Comparison of ENCODE assay signal across 36 cellular contexts in genomic region chr2:66853-67252, GRCh38.
"Had no signal": no experiment of that assay in that cellular context is flagged by ENCODE, and none has a peak within 500 bp of the region (broad histone marks: within the 10 kb centered on the region; RNA-seq: fewer than 3 reads in every experiment).

No MANE protein-coding gene starts in this region.

- H3K4me3 ChIP-seq: ascending aorta, cardiac muscle cell had no signal

- FAIRE-seq: TTC549 had no signal

- H3K27me3 Mint-ChIP-seq: activated B cell treated with CpG ODN at 0.5 μM for 24 hours; activated naive CD8-positive, alpha-beta T cell had no signal

- ATAC-seq: activated CD8-positive, alpha-beta memory T cell treated with anti-CD3 and anti-CD28 coated beads, Interleukin-2, amount 10 ng/mL, durations not matched to agents 7 days and 5 days; activated CD8-positive, alpha-beta T cell treated with anti-CD3 and anti-CD28 coated beads, Interleukin-2, amount 10 ng/mL, durations not matched to agents 7 days and 5 days; activated naive CD8-positive, alpha-beta T cell treated with anti-CD3 and anti-CD28 coated beads, Interleukin-2, amount 50 U/mL, for 24 hours had no signal

- H3K9me3 ChIP-seq: ascending aorta had no signal

- H3K36me3 ChIP-seq: ascending aorta, cardiac muscle cell had no signal

- H3K4me1 ChIP-seq: ascending aorta had no signal

- H3K4me1 Mint-ChIP-seq: activated B cell treated with CpG ODN at 0.5 μM for 24 hours; activated CD4-positive, alpha-beta memory T cell treated with anti-CD3 and anti-CD28 coated beads, Interleukin-2, amount 10 ng/mL, durations not matched to agents 7 days and 5 days; activated CD4-positive, alpha-beta T cell treated with anti-CD3 and anti-CD28 coated beads, Interleukin-2, amount 10 ng/mL, durations not matched to agents 7 days and 5 days; activated CD8-positive, alpha-beta memory T cell treated with anti-CD3 and anti-CD28 coated beads, Interleukin-2, amount 10 ng/mL, durations not matched to agents 7 days and 5 days; activated naive CD4-positive, alpha-beta T cell treated with anti-CD3 and anti-CD28 coated beads, Interleukin-2, amount 10 ng/mL, durations not matched to agents 7 days and 5 days; activated naive CD4-positive, alpha-beta T cell treated with anti-CD3 and anti-CD28 coated beads, Interleukin-2, amount 50 U/mL, for 24 hours; activated naive CD8-positive, alpha-beta T cell treated with anti-CD3 and anti-CD28 coated beads, Interleukin-2, amount 10 ng/mL, durations not matched to agents 7 days and 5 days; activated naive CD8-positive, alpha-beta T cell treated with anti-CD3 and anti-CD28 coated beads, Interleukin-2, amount 50 U/mL, for 24 hours; central memory CD8-positive, alpha-beta T cell had no signal

- H3K36me3 Mint-ChIP-seq: activated CD8-positive, alpha-beta memory T cell treated with anti-CD3 and anti-CD28 coated beads, Interleukin-2, amount 10 ng/mL, durations not matched to agents 7 days and 5 days; activated naive CD4-positive, alpha-beta T cell treated with anti-CD3 and anti-CD28 coated beads, Interleukin-2, amount 10 ng/mL, durations not matched to agents 7 days and 5 days; activated naive CD4-positive, alpha-beta T cell treated with anti-CD3 and anti-CD28 coated beads, Interleukin-2, amount 50 U/mL, for 24 hours; activated naive CD8-positive, alpha-beta T cell; activated naive CD8-positive, alpha-beta T cell treated with anti-CD3 and anti-CD28 coated beads, Interleukin-2, amount 10 ng/mL, durations not matched to agents 7 days and 5 days; brain had no signal

- H3K27ac Mint-ChIP-seq: activated B cell treated with CpG ODN at 0.5 μM for 24 hours; activated CD4-positive, alpha-beta memory T cell treated with anti-CD3 and anti-CD28 coated beads, Interleukin-2, amount 10 ng/mL, durations not matched to agents 7 days and 5 days; activated CD4-positive, alpha-beta T cell treated with anti-CD3 and anti-CD28 coated beads, Interleukin-2, amount 10 ng/mL, durations not matched to agents 7 days and 5 days; activated CD8-positive, alpha-beta memory T cell treated with anti-CD3 and anti-CD28 coated beads, Interleukin-2, amount 10 ng/mL, durations not matched to agents 7 days and 5 days; activated CD8-positive, alpha-beta T cell treated with anti-CD3 and anti-CD28 coated beads, Interleukin-2, amount 10 ng/mL, durations not matched to agents 7 days and 5 days; activated naive CD4-positive, alpha-beta T cell treated with anti-CD3 and anti-CD28 coated beads, Interleukin-2, amount 10 ng/mL, durations not matched to agents 7 days and 5 days; activated naive CD4-positive, alpha-beta T cell treated with anti-CD3 and anti-CD28 coated beads, Interleukin-2, amount 50 U/mL, for 24 hours; activated naive CD8-positive, alpha-beta T cell; activated naive CD8-positive, alpha-beta T cell treated with anti-CD3 and anti-CD28 coated beads, Interleukin-2, amount 10 ng/mL, durations not matched to agents 7 days and 5 days; activated naive CD8-positive, alpha-beta T cell treated with anti-CD3 and anti-CD28 coated beads, Interleukin-2, amount 50 U/mL, for 24 hours; activated T-cell treated with anti-CD3 and anti-CD28 coated beads, Interleukin-2, amount 50 U/mL, for 24 hours; activated T-helper 2 cell treated with anti-CD3 and anti-CD28 coated beads, Interferon-gamma antibody, Interleukin-2, Interleukin-4, amounts not matched to agents 10 μg/mL and 5 μg/mL and 100 μg/mL, durations not matched to agents 14 hours and 24 hours and 36 hours; brain; T-helper 1 cell treated with Interleukin-12 subunit alpha and Interleukin-12 subunit beta and Interleukin-4 antibody, amounts not matched to agents 30 μg/mL and 1 μg/mL, for 36 hours; T-helper 2 cell treated with Interferon-gamma antibody and Interleukin-4, amounts not matched to agents 5 μg/mL and 100 μg/mL, for 36 hours had no signal

- H3K27me3 ChIP-seq: ascending aorta, cardiac muscle cell had no signal

- H3K27ac ChIP-seq: ascending aorta, cardiac muscle cell, VCaP had no signal

- DNase-seq: activated B cell treated with CpG ODN at 0.5 μM for 24 hours; activated CD4-positive, alpha-beta memory T cell treated with anti-CD3 and anti-CD28 coated beads, Interleukin-2, amount 10 ng/mL, durations not matched to agents 7 days and 5 days; activated CD4-positive, alpha-beta T cell treated with anti-CD3 and anti-CD28 coated beads for 4 hours; activated CD4-positive, alpha-beta T cell treated with anti-CD3 and anti-CD28 coated beads, Interleukin-2, amount 10 ng/mL, durations not matched to agents 7 days and 5 days; activated CD4-positive, alpha-beta T cell treated with anti-CD3 and anti-CD28 coated beads, Interleukin-2, amount 50 U/mL, for 48 hours; activated CD4-positive, CD25-positive, alpha-beta regulatory T cell treated with anti-CD3 and anti-CD28 coated beads, Interleukin-2, amount 50 U/mL, for 72 hours; activated CD8-positive, alpha-beta memory T cell treated with anti-CD3 and anti-CD28 coated beads for 24 hours; activated CD8-positive, alpha-beta memory T cell treated with anti-CD3 and anti-CD28 coated beads, Interleukin-2, amount 10 ng/mL, durations not matched to agents 7 days and 5 days; activated CD8-positive, alpha-beta memory T cell treated with anti-CD3 and anti-CD28 coated beads, Interleukin-2, amount 50 U/mL, for 48 hours; activated CD8-positive, alpha-beta T cell treated with anti-CD3 and anti-CD28 coated beads, Interleukin-2, amount 10 ng/mL, durations not matched to agents 7 days and 5 days; activated effector memory CD4-positive, alpha-beta T cell treated with Interleukin-2 at 50 U/mL for 16 hours; activated gamma-delta T cell; activated naive CD4-positive, alpha-beta T cell treated with anti-CD3 and anti-CD28 coated beads, Interleukin-2, amount 10 ng/mL, durations not matched to agents 7 days and 5 days; activated naive CD4-positive, alpha-beta T cell treated with Interleukin-2 at 50 U/mL for 16 hours; activated naive CD8-positive, alpha-beta T cell treated with anti-CD3 and anti-CD28 coated beads, Interleukin-2, amount 10 ng/mL, durations not matched to agents 7 days and 5 days; activated naive CD8-positive, alpha-beta T cell treated with anti-CD3 and anti-CD28 coated beads, Interleukin-2, amount 50 U/mL, for 24 hours; activated T-cell treated with anti-CD3 and anti-CD28 coated beads, Interleukin-2, amount 50 U/mL, for 24 hours; activated T-cell treated with anti-CD3 and anti-CD28 coated beads, Interleukin-2, amount 50 U/mL, for 48 hours; amygdala; anterior cingulate cortex; caudate nucleus; cerebellar nuclear complex; T-helper 1 cell; T-helper 2 cell; T-helper 9 cell had no signal

- H3K9me3 Mint-ChIP-seq: activated B cell treated with CpG ODN at 0.5 μM for 24 hours; activated CD4-positive, alpha-beta memory T cell treated with anti-CD3 and anti-CD28 coated beads, Interleukin-2, amount 10 ng/mL, durations not matched to agents 7 days and 5 days; activated CD4-positive, alpha-beta T cell treated with anti-CD3 and anti-CD28 coated beads, Interleukin-2, amount 10 ng/mL, durations not matched to agents 7 days and 5 days; activated naive CD4-positive, alpha-beta T cell treated with anti-CD3 and anti-CD28 coated beads, Interleukin-2, amount 10 ng/mL, durations not matched to agents 7 days and 5 days; activated naive CD4-positive, alpha-beta T cell treated with anti-CD3 and anti-CD28 coated beads, Interleukin-2, amount 50 U/mL, for 24 hours; activated naive CD8-positive, alpha-beta T cell treated with anti-CD3 and anti-CD28 coated beads, Interleukin-2, amount 10 ng/mL, durations not matched to agents 7 days and 5 days; activated naive CD8-positive, alpha-beta T cell treated with anti-CD3 and anti-CD28 coated beads, Interleukin-2, amount 50 U/mL, for 24 hours; activated T-cell treated with anti-CD3 and anti-CD28 coated beads, Interleukin-2, amount 50 U/mL, for 24 hours; activated T-helper 2 cell treated with anti-CD3 and anti-CD28 coated beads, Interferon-gamma antibody, Interleukin-2, Interleukin-4, amounts not matched to agents 10 μg/mL and 5 μg/mL and 100 μg/mL, durations not matched to agents 14 hours and 24 hours and 36 hours; brain; central memory CD8-positive, alpha-beta T cell; T-helper 1 cell treated with Interleukin-12 subunit alpha and Interleukin-12 subunit beta and Interleukin-4 antibody, amounts not matched to agents 30 μg/mL and 1 μg/mL, for 36 hours; T-helper 2 cell treated with Interferon-gamma antibody and Interleukin-4, amounts not matched to agents 5 μg/mL and 100 μg/mL, for 36 hours had no signal

- H3K4me3 Mint-ChIP-seq: activated B cell treated with CpG ODN at 0.5 μM for 24 hours; activated CD4-positive, alpha-beta memory T cell treated with anti-CD3 and anti-CD28 coated beads, Interleukin-2, amount 10 ng/mL, durations not matched to agents 7 days and 5 days; activated CD4-positive, alpha-beta T cell treated with anti-CD3 and anti-CD28 coated beads, Interleukin-2, amount 10 ng/mL, durations not matched to agents 7 days and 5 days; activated CD8-positive, alpha-beta memory T cell treated with anti-CD3 and anti-CD28 coated beads, Interleukin-2, amount 10 ng/mL, durations not matched to agents 7 days and 5 days; activated CD8-positive, alpha-beta T cell treated with anti-CD3 and anti-CD28 coated beads, Interleukin-2, amount 10 ng/mL, durations not matched to agents 7 days and 5 days; activated naive CD4-positive, alpha-beta T cell treated with anti-CD3 and anti-CD28 coated beads, Interleukin-2, amount 10 ng/mL, durations not matched to agents 7 days and 5 days; activated naive CD4-positive, alpha-beta T cell treated with anti-CD3 and anti-CD28 coated beads, Interleukin-2, amount 50 U/mL, for 24 hours; activated naive CD8-positive, alpha-beta T cell; activated naive CD8-positive, alpha-beta T cell treated with anti-CD3 and anti-CD28 coated beads, Interleukin-2, amount 10 ng/mL, durations not matched to agents 7 days and 5 days; activated naive CD8-positive, alpha-beta T cell treated with anti-CD3 and anti-CD28 coated beads, Interleukin-2, amount 50 U/mL, for 24 hours; activated T-cell treated with anti-CD3 and anti-CD28 coated beads, Interleukin-2, amount 50 U/mL, for 24 hours; brain; central memory CD8-positive, alpha-beta T cell; T-helper 1 cell treated with Interleukin-12 subunit alpha and Interleukin-12 subunit beta and Interleukin-4 antibody, amounts not matched to agents 30 μg/mL and 1 μg/mL, for 36 hours; T-helper 2 cell treated with Interferon-gamma antibody and Interleukin-4, amounts not matched to agents 5 μg/mL and 100 μg/mL, for 36 hours had no signal
